Comparison of ENCODE assay signal across 14 cellular contexts in the genomic region with DNA sequence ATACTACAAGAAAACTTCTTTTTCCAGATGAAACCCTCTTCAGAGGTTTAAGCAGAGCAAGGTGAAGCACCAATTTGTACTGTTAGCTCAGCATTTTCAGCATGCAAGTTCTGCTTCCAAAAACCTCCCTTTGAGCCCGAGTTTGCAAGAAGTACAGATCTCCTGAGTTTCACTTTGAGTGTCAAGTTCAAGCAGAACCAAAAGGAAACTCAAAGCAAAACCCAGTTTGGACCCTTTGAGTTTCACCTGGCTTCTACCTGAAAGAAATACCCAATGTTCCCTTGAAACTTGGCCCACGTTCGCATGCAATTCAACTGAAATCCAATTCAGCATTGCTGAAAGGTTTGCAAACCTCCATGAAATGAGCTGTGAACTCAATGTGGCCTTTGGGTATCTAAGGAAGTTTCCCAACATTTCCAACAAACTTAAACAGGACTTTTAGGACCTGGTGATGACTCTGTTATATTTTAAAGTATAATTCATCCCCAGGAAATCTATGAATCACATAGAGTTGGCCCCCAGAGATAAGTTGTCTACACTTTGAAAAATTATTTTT.
DNase-seq lines count a peak whose midpoint lies in the region; ATAC-seq, FAIRE-seq and TF ChIP-seq lines count a peak whose summit lies in the region.
"Had no signal": no experiment of that assay in that cellular context is flagged by ENCODE, and none has a peak within 500 bp of the region (broad histone marks: within the 10 kb centered on the region; RNA-seq: fewer than 3 reads in every experiment).

No MANE protein-coding gene starts in this region.

- peak overlapping the region; percentile 76 for H3K27ac Mint-ChIP-seq in activated CD4-positive, alpha-beta T cell treated with anti-CD3 and anti-CD28 coated beads, Interleukin-2, amount 10 ng/mL, durations not matched to agents 7 days and 5 days
- H3K27ac Mint-ChIP-seq in T-helper 2 cell treated with Interferon-gamma antibody and Interleukin-4, amounts not matched to agents 5 μg/mL and 100 μg/mL, for 36 hours, result peak overlapping the region; percentile 93
- no peak overlapping the region for H3K27ac Mint-ChIP-seq in Calu3 (ENCODE audit: unreplicated experiment)
- H3K27ac Mint-ChIP-seq: memory B cell had no signal

- no peak for TF ChIP-seq RAD21 in HepG2 (CRISPR knock-in tag; IDR thresholded peaks at IDR 0.05)

- POLR2A ChIA-PET in activated CD4-positive, alpha-beta T cell treated with anti-CD3 and anti-CD28 coated beads, Interleukin-2, amount 10 ng/mL, durations not matched to agents 7 days and 5 days (lab: Charles Lee), result interaction anchor here (0.5 kb wide), 1 partner anchor 229 kb away, joined by 3 read pairs; no protein-coding TSS in a partner anchor
- POLR2A ChIA-PET in HepG2 (lab: Yijun Ruan, JAX), result no interaction called here

- peak overlapping the region; percentile 56 for H3K4me3 Mint-ChIP-seq in activated CD4-positive, alpha-beta T cell treated with anti-CD3 and anti-CD28 coated beads, Interleukin-2, amount 10 ng/mL, durations not matched to agents 7 days and 5 days
- H3K4me3 Mint-ChIP-seq in T-helper 2 cell treated with Interferon-gamma antibody and Interleukin-4, amounts not matched to agents 5 μg/mL and 100 μg/mL, for 36 hours, result peak overlapping the region; percentile 78
- no peak overlapping the region for H3K4me3 Mint-ChIP-seq in Calu3 (ENCODE audit: low read depth, unreplicated experiment)
- H3K4me3 Mint-ChIP-seq: memory B cell had no signal

- H3K79me2 ChIP-seq in HepG2 (ENCODE audit: insufficient read depth, low read length), result no peaks in the 10 kb centered on the region

- H4K20me1 ChIP-seq in HepG2 (ENCODE audit: insufficient read depth, low read length), result no peaks in the 10 kb centered on the region

- no peak overlapping the region for H3K4me3 ChIP-seq in HepG2 (replicated peaks in 1 of 3; ENCODE audit: insufficient read depth in 1 of 3, low read depth in 2 of 3, low read length in 3 of 3)
- H3K4me3 ChIP-seq: SJSA1 had no signal

- no peak for TF ChIP-seq POLR2A in HepG2 (IDR thresholded peaks at IDR 0.05; ENCODE audit: insufficient read depth in 1 of 2, low read depth in 2 of 2, low read length in 2 of 2)

- TF ChIP-seq CTCF in HepG2 (CRISPR knock-in tag; IDR thresholded peaks at IDR 0.05) (no peak), Calu3 (IDR thresholded peaks at IDR 0.05; ENCODE audit: unreplicated experiment) (no peak)

- no peaks in the 10 kb centered on the region for H3K36me3 ChIP-seq in HepG2 (replicated peaks in 1 of 2; ENCODE audit: control insufficient read depth in 1 of 2, insufficient read depth in 2 of 2, low read length in 2 of 2)
- H3K36me3 ChIP-seq: SJSA1 had no signal

- H3K9ac ChIP-seq in HepG2 (ENCODE audit: insufficient read depth, low read depth, low read length), result no peak overlapping the region

- peak; percentile 35 for DNase-seq in activated CD4-positive, alpha-beta T cell treated with anti-CD3 and anti-CD28 coated beads, Interleukin-2, amount 10 ng/mL, durations not matched to agents 7 days and 5 days
- no peak for DNase-seq in activated CD4-positive, alpha-beta T cell treated with anti-CD3 and anti-CD28 coated beads for 4 hours
- DNase-seq in T-helper 2 cell treated with Interferon-gamma antibody and Interleukin-4, amounts not matched to agents 5 μg/mL and 100 μg/mL, for 36 hours (ENCODE audit: low spot score), result peak; percentile 38
- DNase-seq in HepG2 (ENCODE audit: low spot score), result no peak
- no peak for DNase-seq in NCI-H1105 (lab: John Stamatoyannopoulos, UW)
- DNase-seq in Calu3, result no peak
- DNase-seq: activated effector memory CD4-positive, alpha-beta T cell treated with Interleukin-2 at 50 U/mL for 16 hours; NCI-H1105 treated with DMSO at 0.1 percent for 48 hours had no signal

- H3K27me3 ChIP-seq in HepG2 (ENCODE audit: control insufficient read depth in 1 of 2, insufficient read depth in 2 of 2, low read length in 2 of 2), result no peaks in the 10 kb centered on the region

- no peak overlapping the region for H3K27ac ChIP-seq in HepG2 (ENCODE audit: extremely low read length, insufficient read depth, low read length)
- H3K27ac ChIP-seq: SJSA1, VCaP had no signal

- TF ChIP-seq EP300 in HepG2 (IDR thresholded peaks at IDR 0.05; ENCODE audit: low read depth in 2 of 2, low read length in 2 of 2) (no peak), HepG2 (CRISPR knock-in tag; IDR thresholded peaks at IDR 0.05; ENCODE audit: borderline replicate concordance) (no peak)

- H3K9me3 Mint-ChIP-seq in activated CD4-positive, alpha-beta T cell treated with anti-CD3 and anti-CD28 coated beads, Interleukin-2, amount 10 ng/mL, durations not matched to agents 7 days and 5 days, result peaks cover 8% of the 10 kb centered on the region
- peaks cover 8% of the 10 kb centered on the region for H3K9me3 Mint-ChIP-seq in T-helper 2 cell treated with Interferon-gamma antibody and Interleukin-4, amounts not matched to agents 5 μg/mL and 100 μg/mL, for 36 hours
- H3K9me3 Mint-ChIP-seq in Calu3 (ENCODE audit: low read depth, unreplicated experiment), result no peaks in the 10 kb centered on the region
- H3K9me3 Mint-ChIP-seq: memory B cell had no signal

- H2AFZ ChIP-seq in HepG2 (ENCODE audit: low read length), result no peak overlapping the region

- in situ Hi-C loops in HepG2 (cut with HindIII; ENCODE audit: extremely low pct_ligation_motif_present, low pct_unique_long_range_greater_than_20kb), result no loop called here

- intact Hi-C loops in HepG2 (cut with micrococcal nuclease; ENCODE audit: unreplicated experiment), result no loop called here
- intact Hi-C loops in Calu3 (cut with micrococcal nuclease; ENCODE audit: unreplicated experiment), result no loop called here

- WGBS in HepG2 (ENCODE audit: low lambda C conversion rate), result 2% methylated on average over 3 of the region's 3 CpGs

- H3K4me1 Mint-ChIP-seq in activated CD4-positive, alpha-beta T cell treated with anti-CD3 and anti-CD28 coated beads, Interleukin-2, amount 10 ng/mL, durations not matched to agents 7 days and 5 days, result peaks cover 76% of the 10 kb centered on the region
- H3K4me1 Mint-ChIP-seq in T-helper 2 cell treated with Interferon-gamma antibody and Interleukin-4, amounts not matched to agents 5 μg/mL and 100 μg/mL, for 36 hours (ENCODE audit: low read depth), result peaks cover 72% of the 10 kb centered on the region
- no peaks in the 10 kb centered on the region for H3K4me1 Mint-ChIP-seq in Calu3 (ENCODE audit: low read depth, unreplicated experiment)

- no peaks in the 10 kb centered on the region for H3K9me3 ChIP-seq in HepG2 (ENCODE audit: low read length)
- H3K9me3 ChIP-seq: SJSA1 had no signal

- CTCF ChIA-PET in activated CD4-positive, alpha-beta T cell treated with anti-CD3 and anti-CD28 coated beads, Interleukin-2, amount 10 ng/mL, durations not matched to agents 7 days and 5 days (lab: Charles Lee), result interaction anchor here (1.4 to 2.5 kb wide), 3 partner anchors 9 to 15 kb away, joined by 3 to 14 read pairs (median 6); no protein-coding TSS in a partner anchor
- CTCF ChIA-PET in HepG2 (lab: Yijun Ruan, JAX; ENCODE audit: low intra/inter-chr PET ratio, low total read pairs) (no interaction called here), Calu3 (lab: Charles Lee) (no interaction called here)

- H3K27me3 Mint-ChIP-seq in activated CD4-positive, alpha-beta T cell treated with anti-CD3 and anti-CD28 coated beads, Interleukin-2, amount 10 ng/mL, durations not matched to agents 7 days and 5 days, result no peaks in the 10 kb centered on the region
- H3K27me3 Mint-ChIP-seq in T-helper 2 cell treated with Interferon-gamma antibody and Interleukin-4, amounts not matched to agents 5 μg/mL and 100 μg/mL, for 36 hours (ENCODE audit: low read depth), result no peaks in the 10 kb centered on the region
- H3K27me3 Mint-ChIP-seq in Calu3 (ENCODE audit: unreplicated experiment), result peaks cover 14% of the 10 kb centered on the region

- peaks cover 13% of the 10 kb centered on the region; the same call in 1 of the 2 replicates for H3K4me1 ChIP-seq in HepG2 (ENCODE audit: insufficient read depth, low read length)
- H3K4me1 ChIP-seq: SJSA1 had no signal

- peak overlapping the region; percentile 22 for H3K4me2 ChIP-seq in HepG2 (ENCODE audit: low read depth, low read length)

- peak; percentile 32 for ATAC-seq in GM18867 (IDR thresholded peaks at IDR 0.05; ENCODE audit: unreplicated experiment)
- ATAC-seq in HepG2, result no peak
- no peak for ATAC-seq in GM18861 (IDR thresholded peaks at IDR 0.05; ENCODE audit: unreplicated experiment)

- no TSS peak for BruUV-seq in HepG2 (replicated peaks; lab: Mats Ljungman, UMichigan)
- no TSS peak for BruUV-seq in Calu3 (replicated peaks; lab: Mats Ljungman, UMichigan)

- peaks cover 14% of the 10 kb centered on the region for H3K36me3 Mint-ChIP-seq in activated CD4-positive, alpha-beta T cell treated with anti-CD3 and anti-CD28 coated beads, Interleukin-2, amount 10 ng/mL, durations not matched to agents 7 days and 5 days (ENCODE audit: low read depth)
- peaks cover 10% of the 10 kb centered on the region for H3K36me3 Mint-ChIP-seq in T-helper 2 cell treated with Interferon-gamma antibody and Interleukin-4, amounts not matched to agents 5 μg/mL and 100 μg/mL, for 36 hours (ENCODE audit: low read depth)
- H3K36me3 Mint-ChIP-seq in Calu3 (ENCODE audit: insufficient read depth, unreplicated experiment), result no peaks in the 10 kb centered on the region
- H3K36me3 Mint-ChIP-seq: memory B cell had no signal

- FAIRE-seq in HepG2 (lab: Jason Lieb, UNC), result no peak
- FAIRE-seq: frontal cortex had no signal

TF ChIP-seq in HepG2, 621 proteins besides CTCF, POLR2A, EP300 and RAD21:
- TF ChIP-seq ZNF337 (CRISPR knock-in tag; IDR thresholded peaks at IDR 0.05; ENCODE audit: borderline replicate concordance, low read depth) (no peak), HOXA5 (CRISPR knock-in tag; IDR thresholded peaks at IDR 0.05) (no peak), ZNF234 (CRISPR knock-in tag; conservative IDR thresholded peaks at IDR 0.05) (no peak), HMG20B (CRISPR knock-in tag; conservative IDR thresholded peaks at IDR 0.05) (no peak), GPN1 (CRISPR knock-in tag; IDR thresholded peaks at IDR 0.05; ENCODE audit: borderline replicate concordance) (no peak), TOPORS (CRISPR knock-in tag; IDR thresholded peaks at IDR 0.05) (no peak), DBP (CRISPR knock-in tag; IDR thresholded peaks at IDR 0.05; ENCODE audit: not compliant biosample characterization) (no peak), ZNF34 (CRISPR knock-in tag; IDR thresholded peaks at IDR 0.05; ENCODE audit: borderline replicate concordance) (no peak)
- TF ChIP-seq, protein P1, sequence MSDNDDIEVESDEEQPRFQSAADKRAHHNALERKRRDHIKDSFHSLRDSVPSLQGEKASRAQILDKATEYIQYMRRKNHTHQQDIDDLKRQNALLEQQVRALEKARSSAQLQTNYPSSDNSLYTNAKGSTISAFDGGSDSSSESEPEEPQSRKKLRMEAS (IDR thresholded peaks at IDR 0.05), result no peak

Comparison
In these comparisons a context has a peak if more than half of its experiments do, and no peak if none do; other contexts are left out.
1. DNase-seq: peak in activated CD4-positive, alpha-beta T cell treated with anti-CD3 and anti-CD28 coated beads, Interleukin-2, amount 10 ng/mL, durations not matched to agents 7 days and 5 days (single experiment) and T-helper 2 cell treated with Interferon-gamma antibody and Interleukin-4, amounts not matched to agents 5 μg/mL and 100 μg/mL, for 36 hours (single experiment); none in activated CD4-positive, alpha-beta T cell treated with anti-CD3 and anti-CD28 coated beads for 4 hours (0 of 2), HepG2 (single experiment), NCI-H1105 (single experiment) and Calu3 (single experiment).